In the genomic region with DNA sequence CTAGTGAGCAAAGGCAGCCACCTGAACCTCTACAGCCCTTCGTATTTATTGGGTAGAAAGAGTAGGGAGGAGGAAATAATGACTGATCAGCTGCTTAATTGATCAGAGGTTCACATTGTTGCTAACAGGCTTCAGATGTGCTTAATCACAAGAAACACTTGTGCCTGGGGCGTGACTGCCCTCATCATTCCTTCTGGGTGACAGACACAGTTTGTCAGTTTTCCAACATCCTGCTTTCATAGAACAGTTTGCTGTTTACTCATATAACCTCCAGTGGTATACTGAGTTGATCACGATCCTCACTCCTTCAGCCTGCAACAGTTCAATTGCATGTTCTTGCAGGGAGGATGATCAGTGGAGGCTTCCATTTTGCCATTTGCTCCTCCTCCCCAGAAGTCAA, we compare ENCODE assay signal across 28 cellular contexts. TPM values are rescaled to one million over a fixed set of nuclear protein-coding genes. Genes with fewer than 3 reads are reported as not detected.
"Had no signal": no experiment of that assay in that cellular context is flagged by ENCODE, and none has a peak within 500 bp of the region (broad histone marks: within the 10 kb centered on the region; RNA-seq: fewer than 3 reads in every experiment).

No MANE protein-coding gene starts in this region.

- H3K4me3 ChIP-seq: cardiac muscle cell, psoas muscle, skin epidermis, suprapubic skin, transverse colon had no signal

- H3K36me3 ChIP-seq: cardiac muscle cell, suprapubic skin, transverse colon had no signal

- H3K4me3 Mint-ChIP-seq: activated naive CD4-positive, alpha-beta T cell treated with anti-CD3 and anti-CD28 coated beads, Interleukin-2, amount 50 U/mL, for 24 hours; dendritic cell treated with granulocyte-macrophage colony-stimulating factor and Interleukin-4, amounts not matched to agents 40 ng/mL and 50 ng/mL, for 4 days; memory B cell; neural crest cell; stimulated activated naive CD8-positive, alpha-beta T cell treated with anti-CD3 and anti-CD28 coated beads, Interleukin-15, amount 100 ng/mL, for 72 hours; T-helper 1 cell treated with Interleukin-12 subunit alpha and Interleukin-12 subunit beta and Interleukin-4 antibody, amounts not matched to agents 30 μg/mL and 1 μg/mL, for 36 hours had no signal

- H3K27ac ChIP-seq: cardiac muscle cell, psoas muscle, skin epidermis, suprapubic skin, transverse colon had no signal

- DNase-seq: activated CD4-positive, alpha-beta T cell treated with anti-CD3 and anti-CD28 coated beads, Interleukin-2, amount 50 U/mL, for 1 hour; activated gamma-delta T cell; effector CD8-positive, alpha-beta T cell; foreskin melanocyte; glutamatergic neuron; hypothalamus; islet precursor cell; left ventricle myocardium superior; naive B cell; psoas muscle; right cardiac atrium; stimulated activated CD4-positive, alpha-beta T cell treated with anti-CD3 and anti-CD28 coated beads, Interleukin-15, amount 100 ng/mL, for 24 hours; stimulated activated CD4-positive, alpha-beta T cell treated with anti-CD3 and anti-CD28 coated beads, Interleukin-2, amount 100 ng/mL, for 48 hours; stimulated activated naive CD8-positive, alpha-beta T cell treated with anti-CD3 and anti-CD28 coated beads, Interleukin-15, amount 100 ng/mL, for 72 hours; transverse colon had no signal

- H3K4me1 ChIP-seq: psoas muscle, suprapubic skin, transverse colon had no signal

- H3K27me3 Mint-ChIP-seq: dendritic cell treated with granulocyte-macrophage colony-stimulating factor and Interleukin-4, amounts not matched to agents 40 ng/mL and 50 ng/mL, for 4 days had no signal

- H3K9me3 ChIP-seq: psoas muscle had no signal

- H3K27me3 ChIP-seq: cardiac muscle cell, suprapubic skin, transverse colon had no signal

- H3K27ac Mint-ChIP-seq: activated naive CD4-positive, alpha-beta T cell treated with anti-CD3 and anti-CD28 coated beads, Interleukin-2, amount 50 U/mL, for 24 hours; dendritic cell treated with granulocyte-macrophage colony-stimulating factor and Interleukin-4, amounts not matched to agents 40 ng/mL and 50 ng/mL, for 4 days; memory B cell; naive B cell; stimulated activated naive CD8-positive, alpha-beta T cell treated with anti-CD3 and anti-CD28 coated beads, Interleukin-15, amount 100 ng/mL, for 72 hours; T-helper 1 cell treated with Interleukin-12 subunit alpha and Interleukin-12 subunit beta and Interleukin-4 antibody, amounts not matched to agents 30 μg/mL and 1 μg/mL, for 36 hours had no signal

- H3K4me1 Mint-ChIP-seq: activated naive CD4-positive, alpha-beta T cell treated with anti-CD3 and anti-CD28 coated beads, Interleukin-2, amount 50 U/mL, for 24 hours; memory B cell; naive B cell; neural crest cell; stimulated activated naive CD8-positive, alpha-beta T cell treated with anti-CD3 and anti-CD28 coated beads, Interleukin-15, amount 100 ng/mL, for 72 hours had no signal

RNA-seq across cellular contexts. Expression of a gene that starts 13.6 kb away (rescaled TPM):
- total RNA-seq: activated CD8-positive, alpha-beta memory T cell treated with anti-CD3 and anti-CD28 coated beads for 36 hours; astrocyte; chondrocyte; endothelial cell of umbilical vein; left ventricle myocardium superior; neural crest cell; osteocyte; right cardiac atrium; suprapubic skin had no signal
